1 cellular context compared by ENCODE assay signal in genomic region chr13:31485651-31486051, GRCh38.
A peak's percentile ranks its signal among the peaks of the same experiment; 100 is the strongest.
TF ChIP-seq lines count a peak whose summit lies in the region.

No MANE protein-coding gene starts in this region.

TF ChIP-seq in SK-N-SH, 30 proteins besides CTCF, POLR2A, EP300 and RAD21 (continued from another document):
- TF ChIP-seq MXI1 (IDR thresholded peaks at IDR 0.05; ENCODE audit: low read depth, low read length) (no peak), POLR2AphosphoS5 (IDR thresholded peaks at IDR 0.05; ENCODE audit: low read depth, low read length) (no peak), MAX (IDR thresholded peaks at IDR 0.05; ENCODE audit: low read depth) (no peak), MEF2A (IDR thresholded peaks at IDR 0.05; ENCODE audit: borderline replicate concordance, low read depth) (no peak), FOXM1 (IDR thresholded peaks at IDR 0.05; ENCODE audit: low read depth) (no peak), SIN3A (IDR thresholded peaks at IDR 0.05; ENCODE audit: borderline replicate concordance, low read depth, low read length) (no peak), ZBTB33 (IDR thresholded peaks at IDR 0.05; ENCODE audit: borderline replicate concordance, low read depth) (no peak), NRF1 (IDR thresholded peaks at IDR 0.05; ENCODE audit: low read depth, low read length) (no peak), GABPA (IDR thresholded peaks at IDR 0.05; ENCODE audit: low read depth) (no peak), REST (IDR thresholded peaks at IDR 0.05; ENCODE audit: low read depth, low read length) (no peak), RXRA (IDR thresholded peaks at IDR 0.05; ENCODE audit: borderline replicate concordance, low read depth) (no peak), SMC3 (IDR thresholded peaks at IDR 0.05; ENCODE audit: low read depth, low read length) (no peak), EZH2phosphoT487 (IDR thresholded peaks at IDR 0.05; ENCODE audit: borderline replicate concordance, low read depth) (no peak), PBX3 (IDR thresholded peaks at IDR 0.05) (no peak), ELF1 (IDR thresholded peaks at IDR 0.05) (no peak), RCOR1 (IDR thresholded peaks at IDR 0.05; ENCODE audit: low read length) (peak; percentile 62; the same call in 1 of the 2 replicates), CHD2 (IDR thresholded peaks at IDR 0.05; ENCODE audit: low read length, partially characterized antibody) (peak; percentile 10), IRF3 (IDR thresholded peaks at IDR 0.05; ENCODE audit: low read depth, low read length) (no peak), GATA2 (CRISPR knock-in tag; IDR thresholded peaks at IDR 0.05) (peak; percentile 84), TEAD4 (IDR thresholded peaks at IDR 0.05; ENCODE audit: borderline replicate concordance, insufficient read depth) (no peak)
